26 cellular contexts compared by ENCODE assay signal in the genomic region with DNA sequence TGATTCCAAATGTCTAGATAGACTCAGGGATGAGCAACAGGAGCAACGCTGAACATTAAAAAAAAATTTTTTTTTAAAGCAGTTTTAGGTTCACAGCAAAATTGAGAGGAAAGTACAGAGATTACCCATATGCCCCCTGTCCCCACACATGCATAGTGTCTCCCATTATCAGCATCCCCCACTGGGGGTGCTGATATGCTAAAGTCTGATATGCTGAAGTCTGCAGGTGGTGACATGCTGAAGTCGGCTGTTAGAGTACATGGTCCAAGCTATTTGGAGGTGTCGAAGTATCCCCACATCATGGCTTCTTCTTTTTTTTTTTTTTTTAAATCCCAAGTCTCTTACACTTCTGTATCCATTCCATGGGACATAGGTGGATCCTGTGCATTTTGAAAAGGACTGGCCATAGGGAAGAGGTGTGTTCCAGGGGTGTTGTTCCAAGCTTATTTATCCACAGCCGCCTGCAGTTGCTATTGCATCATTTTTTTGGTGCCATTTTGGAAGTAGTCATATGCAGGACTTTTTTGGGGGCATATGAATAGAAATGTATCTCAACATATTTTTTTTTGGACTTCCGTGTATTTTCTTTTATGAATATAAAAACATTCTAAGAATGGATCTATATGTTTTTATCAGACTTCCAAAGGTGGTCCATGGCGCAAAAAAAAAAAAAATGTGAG.
"Had no signal": no experiment of that assay in that cellular context is flagged by ENCODE, and none has a peak within 500 bp of the region (broad histone marks: within the 10 kb centered on the region; RNA-seq: fewer than 3 reads in every experiment).

No MANE protein-coding gene starts in this region.

- H3K36me3 ChIP-seq: MG63 had no signal

- H3K9ac ChIP-seq: SK-N-SH had no signal

- H3K4me3 ChIP-seq: MG63 had no signal

- H3K4me3 Mint-ChIP-seq: T-cell had no signal

- H3K27ac Mint-ChIP-seq: T-cell had no signal

- H3K4me2 ChIP-seq: SK-N-SH had no signal

- H3K9me3 ChIP-seq: MG63, SK-N-SH had no signal

- H3K9me3 Mint-ChIP-seq: T-cell had no signal

- H3K27me3 ChIP-seq: MG63 had no signal

- H3K27me3 Mint-ChIP-seq: T-cell had no signal

- H3K27ac ChIP-seq: HL-60, RWPE1 had no signal

- H3K4me1 Mint-ChIP-seq: T-cell had no signal

- DNase-seq: Karpas-422; KG1; MG63; NCI-H1092; NCI-H1105 treated with DMSO at 0.1 percent for 48 hours; NCI-H1417 treated with DMSO at 0.1 percent for 48 hours; NCI-H146; NCI-H1694 treated with DMSO at 0.1 percent for 48 hours; NCI-H2029; NCI-H2081 treated with DMSO at 0.1 percent for 48 hours; NCI-H2171; NCI-H226; NCI-H446; NCI-H510A; NCI-H524 treated with DMSO at 0.1 percent for 48 hours; NCI-H69; NCI-H774; NK-92 treated with Interleukin-12 subunit alpha and Interleukin-12 subunit beta, amount 100 ng/mL, for 24 hours; PC-3; SHP77; SK-N-SH; SW 1271; T-cell had no signal

- ATAC-seq: Panc1, PC-3, T-cell had no signal

- H3K36me3 Mint-ChIP-seq: T-cell had no signal
